36 cellular contexts compared by ENCODE assay signal in genomic region chr16:80964351-80964750, GRCh38.
"Had no signal": no experiment of that assay in that cellular context is flagged by ENCODE, and none has a peak within 500 bp of the region (broad histone marks: within the 10 kb centered on the region; RNA-seq: fewer than 3 reads in every experiment).

No MANE protein-coding gene starts in this region.

- H3K27me3 Mint-ChIP-seq: activated CD8-positive, alpha-beta T cell treated with anti-CD3 and anti-CD28 coated beads for 36 hours; activated naive CD8-positive, alpha-beta T cell treated with anti-CD3 and anti-CD28 coated beads for 36 hours; activated T-helper 17 cell treated with anti-CD3 and anti-CD28 coated beads, Interleukin-2, amount 50 U/mL, for 72 hours had no signal

- ATAC-seq: activated CD8-positive, alpha-beta T cell treated with anti-CD3 and anti-CD28 coated beads for 36 hours; activated T-cell treated with anti-CD3 and anti-CD28 coated beads, Interleukin-2, amount 50 U/mL, for 72 hours; activated T-helper 17 cell treated with anti-CD3 and anti-CD28 coated beads, Interleukin-2, amount 50 U/mL, for 72 hours; K562; PC-3 had no signal

- H3K36me3 ChIP-seq: brain microvascular endothelial cell, cardiac muscle cell, Peyer's patch had no signal

- H3K27ac ChIP-seq: brain microvascular endothelial cell, cardiac muscle cell, Peyer's patch, SJSA1 had no signal

- H3K27me3 ChIP-seq: brain microvascular endothelial cell, cardiac muscle cell, Peyer's patch, SJSA1 had no signal

- H3K4me3 ChIP-seq: cardiac muscle cell, K562, Peyer's patch, SJSA1 had no signal

- H3K4me2 ChIP-seq: SK-N-SH had no signal

- H3K9me3 ChIP-seq: SJSA1, SK-N-SH had no signal

- DNase-seq: activated CD4-positive, alpha-beta T cell treated with anti-CD3 and anti-CD28 coated beads for 48 hours; activated CD4-positive, alpha-beta T cell treated with anti-CD3 and anti-CD28 coated beads, Interleukin-2, amount 50 U/mL, for 4 hours; activated CD4-positive, CD25-positive, alpha-beta regulatory T cell treated with anti-CD3 and anti-CD28 coated beads, Interleukin-2, amount 50 U/mL, for 72 hours; activated CD8-positive, alpha-beta T cell treated with anti-CD3 and anti-CD28 coated beads for 36 hours; activated effector memory CD4-positive, alpha-beta T cell treated with anti-CD3 and anti-CD28 coated beads, Interleukin-2, amount 50 U/mL, for 16 hours; activated naive CD4-positive, alpha-beta T cell; activated naive CD4-positive, alpha-beta T cell treated with anti-CD3 and anti-CD28 coated beads, Interleukin-2, amount 50 U/mL, for 16 hours; activated naive CD8-positive, alpha-beta T cell treated with anti-CD3 and anti-CD28 coated beads for 36 hours; activated T-cell treated with anti-CD3 and anti-CD28 coated beads, Interleukin-2, amount 50 U/mL, for 1 hour; activated T-cell treated with anti-CD3 and anti-CD28 coated beads, Interleukin-2, amount 50 U/mL, for 72 hours; amniotic stem cell; aorta; brain microvascular endothelial cell; NCI-H1092 treated with DMSO at 0.1 percent for 48 hours; NCI-H1417; NCI-H146; NCI-H187; NCI-H2029 treated with DMSO at 0.1 percent for 48 hours; NCI-H2107; NCI-H2171; NCI-H510A; NCI-H526; NCI-H748 treated with DMSO at 0.1 percent for 48 hours; NK-92 treated with Interleukin-12 subunit alpha and Interleukin-12 subunit beta, amount 100 ng/mL, for 24 hours; PC-3; Peyer's patch; RPMI8226; SHP77 treated with DMSO at 0.1 percent for 48 hours; SK-N-SH had no signal

- H3K4me3 Mint-ChIP-seq: activated CD8-positive, alpha-beta T cell treated with anti-CD3 and anti-CD28 coated beads for 36 hours; activated naive CD8-positive, alpha-beta T cell treated with anti-CD3 and anti-CD28 coated beads for 36 hours; activated T-cell treated with anti-CD3 and anti-CD28 coated beads, Interleukin-2, amount 50 U/mL, for 72 hours; activated T-helper 17 cell treated with anti-CD3 and anti-CD28 coated beads, Interleukin-2, amount 50 U/mL, for 72 hours; T-helper 1 cell treated with Interleukin-12 subunit alpha and Interleukin-12 subunit beta and Interleukin-4 antibody, amounts not matched to agents 30 μg/mL and 1 μg/mL, for 36 hours; T-helper 2 cell treated with Interferon-gamma antibody and Interleukin-4, amounts not matched to agents 5 μg/mL and 100 μg/mL, for 36 hours had no signal

- H3K27ac Mint-ChIP-seq: activated CD8-positive, alpha-beta T cell treated with anti-CD3 and anti-CD28 coated beads for 36 hours; activated naive CD8-positive, alpha-beta T cell treated with anti-CD3 and anti-CD28 coated beads for 36 hours; activated T-cell treated with anti-CD3 and anti-CD28 coated beads, Interleukin-2, amount 50 U/mL, for 72 hours; activated T-helper 17 cell treated with anti-CD3 and anti-CD28 coated beads, Interleukin-2, amount 50 U/mL, for 72 hours; T-helper 1 cell treated with Interleukin-12 subunit alpha and Interleukin-12 subunit beta and Interleukin-4 antibody, amounts not matched to agents 30 μg/mL and 1 μg/mL, for 36 hours; T-helper 2 cell treated with Interferon-gamma antibody and Interleukin-4, amounts not matched to agents 5 μg/mL and 100 μg/mL, for 36 hours had no signal

- H3K4me1 Mint-ChIP-seq: activated T-helper 17 cell treated with anti-CD3 and anti-CD28 coated beads, Interleukin-2, amount 50 U/mL, for 72 hours had no signal

- H3K9ac ChIP-seq: SK-N-SH had no signal

- FAIRE-seq: K562, TTC549 had no signal

- H3K4me1 ChIP-seq: Peyer's patch, SJSA1 had no signal
